ENCODE assay signal across 22 cellular contexts in the genomic region with DNA sequence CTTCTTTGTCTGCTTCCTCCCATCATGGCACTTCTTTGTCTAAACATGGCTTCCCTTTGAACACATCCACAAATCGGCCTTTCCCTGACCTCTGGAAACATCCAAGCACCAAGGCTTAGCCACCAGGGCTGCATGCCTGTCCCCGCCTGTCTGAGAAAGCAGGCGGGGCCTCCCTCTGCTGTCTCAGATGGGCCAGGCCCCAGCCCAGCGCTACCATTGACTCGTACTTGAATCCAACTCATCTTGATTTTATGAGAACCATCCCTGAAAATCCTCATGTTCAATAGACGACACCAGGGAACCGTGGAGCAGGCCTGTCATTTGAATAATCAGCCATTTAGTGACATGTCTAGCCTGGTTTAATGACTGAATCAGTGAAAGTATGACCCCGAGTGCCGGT.
A peak's percentile ranks its signal among the peaks of the same experiment; 100 is the strongest.
DNase-seq lines count a peak whose midpoint lies in the region; ATAC-seq and TF ChIP-seq lines count a peak whose summit lies in the region.
"Had no signal": no experiment of that assay in that cellular context is flagged by ENCODE, and none has a peak within 500 bp of the region (broad histone marks: within the 10 kb centered on the region; RNA-seq: fewer than 3 reads in every experiment).

No MANE protein-coding gene starts in this region.

- DNase-seq in mammary epithelial cell = peak; percentile 5
- no peak for DNase-seq in MCF 10A (ENCODE audit: unreplicated experiment)
- peak; percentile 93 for DNase-seq in SK-N-DZ (ENCODE audit: low spot score)
- no peak for DNase-seq in glutamatergic neuron
- DNase-seq in neuronal stem cell (ENCODE audit: low spot score) = no peak
- no peak for DNase-seq in stimulated activated CD4-positive, alpha-beta T cell treated with anti-CD3 and anti-CD28 coated beads, Interleukin-12 subunit alpha, Interleukin-12 subunit beta, amount 100 ng/mL, for 4 hours
- DNase-seq in prostate gland (ENCODE audit: low spot score) = no peak
- DNase-seq: 8988T; ACHN; AML-193; C1 segment of cervical spinal cord; Calu3; CD4-positive, alpha-beta memory T cell; COR-L47; DMS53; DMS79 treated with DMSO at 0.1 percent for 48 hours; GF-D8; GM23248; HFFc6 had no signal

- no peak overlapping the region for H3K14ac ChIP-seq in neuronal stem cell (ENCODE audit: low read length)

- H3K23ac ChIP-seq in neuronal stem cell (ENCODE audit: low read depth, low read length, poor library complexity) = no peak overlapping the region

- H3K79me1 ChIP-seq in neuronal stem cell (ENCODE audit: low read depth, low read length) = no peaks in the 10 kb centered on the region

- H3K27ac ChIP-seq in mammary epithelial cell (ENCODE audit: insufficient read depth, low read depth, low read length) (no peak overlapping the region), neuronal stem cell (replicated peaks; ENCODE audit: low read length) (no peak overlapping the region), prostate gland (no peak overlapping the region)
- H3K27ac ChIP-seq: A549, GM23248 had no signal

- H3K4me3 Mint-ChIP-seq in MCF 10A (ENCODE audit: unreplicated experiment) (no peak overlapping the region), glutamatergic neuron (ENCODE audit: unreplicated experiment) (no peak overlapping the region)
- H3K4me3 Mint-ChIP-seq: CD4-positive, alpha-beta memory T cell; HFFc6 had no signal

- H3K4me1 ChIP-seq in mammary epithelial cell (ENCODE audit: insufficient read depth, low read length) = no peaks in the 10 kb centered on the region
- peaks cover 0 to 28% of the 10 kb centered on the region in 2 donors for H3K4me1 ChIP-seq in neuronal stem cell (ENCODE audit: control insufficient read depth in 2 of 2, insufficient read depth in 1 of 2, low read depth in 1 of 2, low read length in 2 of 2)
- H3K4me1 ChIP-seq in prostate gland (replicated peaks) = no peaks in the 10 kb centered on the region
- H3K4me1 ChIP-seq: A549, HAP-1 had no signal

- H2AK5ac ChIP-seq in neuronal stem cell (ENCODE audit: low read depth, low read length) = peak overlapping the region; percentile 9

- no peak overlapping the region for H3K4ac ChIP-seq in neuronal stem cell (ENCODE audit: low read length)

- TF ChIP-seq CTCF in mammary epithelial cell (conservative IDR thresholded peaks at IDR 0.05 in 1 of 2, IDR thresholded peaks at IDR 0.05 in 1 of 2; ENCODE audit: extremely low read depth in 1 of 2, insufficient read depth in 1 of 2, low read depth in 1 of 2, low read length in 2 of 2) (no peak), MCF 10A (IDR thresholded peaks at IDR 0.05; ENCODE audit: unreplicated experiment) (no peak), glutamatergic neuron (IDR thresholded peaks at IDR 0.05; ENCODE audit: partially characterized antibody, unreplicated experiment) (no peak), prostate gland (IDR thresholded peaks at IDR 0.05) (no peak)

- no peak for TF ChIP-seq POLR2A in prostate gland (IDR thresholded peaks at IDR 0.05)

- H3K4me1 Mint-ChIP-seq in MCF 10A (ENCODE audit: insufficient read depth, unreplicated experiment) (no peaks in the 10 kb centered on the region), glutamatergic neuron (ENCODE audit: low read depth, unreplicated experiment) (no peaks in the 10 kb centered on the region)
- H3K4me1 Mint-ChIP-seq: CD4-positive, alpha-beta memory T cell had no signal

- H3K79me2 ChIP-seq in mammary epithelial cell (ENCODE audit: insufficient read depth, low read length) = no peaks in the 10 kb centered on the region

- no peak overlapping the region for H3K4me3 ChIP-seq in mammary epithelial cell (replicated peaks in 1 of 3; ENCODE audit: insufficient read depth in 1 of 3, low read depth in 2 of 3, low read length in 3 of 3)
- no peak overlapping the region for H3K4me3 ChIP-seq in neuronal stem cell (ENCODE audit: low read length in 2 of 2)
- H3K4me3 ChIP-seq in prostate gland = no peak overlapping the region
- H3K4me3 ChIP-seq: A549, GM23248, HAP-1 had no signal

- H3K36me3 ChIP-seq in mammary epithelial cell (ENCODE audit: insufficient read depth, low read length) (no peaks in the 10 kb centered on the region), neuronal stem cell (replicated peaks in 1 of 2; ENCODE audit: control insufficient read depth in 2 of 2, insufficient read depth in 2 of 2, low read length in 2 of 2) (no peaks in the 10 kb centered on the region), prostate gland (no peaks in the 10 kb centered on the region)
- H3K36me3 ChIP-seq: HAP-1 had no signal

- H2BK12ac ChIP-seq in neuronal stem cell (ENCODE audit: low read length) = no peak overlapping the region

- POLR2A ChIA-PET in MCF 10A (lab: Yijun Ruan, JAX) = no interaction called here

- BruUV-seq in mammary epithelial cell (replicated peaks; lab: Mats Ljungman, UMichigan) = no TSS peak
- no TSS peak for BruUV-seq in MCF 10A (replicated peaks; lab: Mats Ljungman, UMichigan)

- WGBS in mammary epithelial cell (ENCODE audit: low coverage, missing lambda C conversion rate) = 61% methylated on average over 8 of the region's 9 CpGs
- no CpG with 5 or more reads among the region's 9 CpGs for WGBS in neuronal stem cell (ENCODE audit: extremely low coverage in 2 of 2, insufficient read length in 2 of 2, insufficient replicate concordance in 1 of 2), 2 donors
- WGBS in prostate gland = 87% methylated on average over 9 of the region's 9 CpGs

- CTCF ChIA-PET in mammary epithelial cell (lab: Charles Lee; ENCODE audit: low non-redundant PET) = interaction anchor here (0.6 kb wide), 1 partner anchor 32 kb away, joined by 4 read pairs; no protein-coding TSS in a partner anchor
- CTCF ChIA-PET in MCF 10A (lab: Yijun Ruan, JAX) = no interaction called here

- H3K9me3 ChIP-seq in mammary epithelial cell (replicated peaks; ENCODE audit: insufficient read depth, low read length) (no peaks in the 10 kb centered on the region), neuronal stem cell (replicated peaks in 1 of 2; ENCODE audit: control insufficient read depth in 2 of 2, insufficient read depth in 1 of 2, low read depth in 1 of 2, low read length in 2 of 2) (no peaks in the 10 kb centered on the region), prostate gland (no peaks in the 10 kb centered on the region)
- H3K9me3 ChIP-seq: A549, HAP-1 had no signal

- no peaks in the 10 kb centered on the region for H4K20me1 ChIP-seq in mammary epithelial cell (ENCODE audit: insufficient read depth, low read length)

- H3K4me2 ChIP-seq in mammary epithelial cell (ENCODE audit: insufficient read depth, low read depth, low read length) = no peak overlapping the region
- no peak overlapping the region for H3K4me2 ChIP-seq in neuronal stem cell (ENCODE audit: insufficient read depth, low read length, poor library complexity, severe bottlenecking)
- H3K4me2 ChIP-seq: A549 had no signal

- in situ Hi-C loops in mammary epithelial cell (cut with MboI; ENCODE audit: low sequenced_read_pairs in 2 of 2) = no loop called here

- H3K27ac Mint-ChIP-seq in MCF 10A (ENCODE audit: low read depth, unreplicated experiment) (no peak overlapping the region), glutamatergic neuron (ENCODE audit: unreplicated experiment) (peak overlapping the region; percentile 52)
- H3K27ac Mint-ChIP-seq: CD4-positive, alpha-beta memory T cell; HFFc6 had no signal

- H3K36me3 Mint-ChIP-seq in MCF 10A (ENCODE audit: insufficient read depth, unreplicated experiment) (no peaks in the 10 kb centered on the region), glutamatergic neuron (ENCODE audit: unreplicated experiment) (no peaks in the 10 kb centered on the region)
- H3K36me3 Mint-ChIP-seq: CD4-positive, alpha-beta memory T cell had no signal

- intact Hi-C loops in mammary epithelial cell (cut with micrococcal nuclease) = no loop called here
- intact Hi-C loops in MCF 10A (cut with micrococcal nuclease) = no loop called here
- intact Hi-C loops in prostate gland (cut with DNase I) = no loop called here

- H2AFZ ChIP-seq in mammary epithelial cell (ENCODE audit: low read depth, low read length) (no peak overlapping the region), neuronal stem cell (ENCODE audit: low read length) (no peak overlapping the region)
- H2AFZ ChIP-seq: GM23248 had no signal

- H2BK15ac ChIP-seq in neuronal stem cell (ENCODE audit: low read length) = peak overlapping the region; percentile 1

- H3K9me3 Mint-ChIP-seq in MCF 10A (ENCODE audit: unreplicated experiment) (no peaks in the 10 kb centered on the region), glutamatergic neuron (ENCODE audit: unreplicated experiment) (peaks cover 4% of the 10 kb centered on the region)
- H3K9me3 Mint-ChIP-seq: CD4-positive, alpha-beta memory T cell had no signal

- no peaks in the 10 kb centered on the region for H3K27me3 Mint-ChIP-seq in MCF 10A (ENCODE audit: insufficient read depth, unreplicated experiment)
- H3K27me3 Mint-ChIP-seq in glutamatergic neuron (ENCODE audit: unreplicated experiment) = peaks cover 3% of the 10 kb centered on the region

- H3K27me3 ChIP-seq in mammary epithelial cell (ENCODE audit: insufficient read depth, low read length) (no peaks in the 10 kb centered on the region), neuronal stem cell (ENCODE audit: control insufficient read depth in 3 of 3, insufficient read depth in 3 of 3, low read depth in 1 of 3, low read length in 3 of 3) (no peaks in the 10 kb centered on the region), prostate gland (replicated peaks; ENCODE audit: insufficient read depth) (no peaks in the 10 kb centered on the region)

- peak overlapping the region; percentile 1 for H2BK5ac ChIP-seq in neuronal stem cell (ENCODE audit: low read length)

- no peak overlapping the region for H3K18ac ChIP-seq in neuronal stem cell (ENCODE audit: low read length)

- H2BK120ac ChIP-seq in neuronal stem cell (ENCODE audit: low read depth, low read length) = no peak overlapping the region

- dilution Hi-C loops in mammary epithelial cell (cut with HindIII; ENCODE audit: low sequenced_read_pairs) = no loop called here

- no peak for ATAC-seq in SK-N-SH treated with all-trans-retinoic acid at 6 μM for 48 hours
- ATAC-seq: A549 had no signal

- H3K9ac ChIP-seq in mammary epithelial cell (ENCODE audit: insufficient read depth, low read length) (no peak overlapping the region), neuronal stem cell (ENCODE audit: low read depth, low read length, poor library complexity) (no peak overlapping the region)
- H3K9ac ChIP-seq: GM23248 had no signal

- H4K8ac ChIP-seq in neuronal stem cell (ENCODE audit: low read depth, low read length) = no peak overlapping the region

- no peak overlapping the region for H4K91ac ChIP-seq in neuronal stem cell (ENCODE audit: low read depth, low read length, poor library complexity)

TF ChIP-seq in SK-N-SH treated with all-trans-retinoic acid at 6 μM for 48 hours, 23 proteins besides CTCF, POLR2A, EP300 and RAD21 (continues in another document):
- no peak for TF ChIP-seq ZFP30 (CRISPR knock-in tag; IDR thresholded peaks at IDR 0.05)
- TF ChIP-seq ZC3H10 (CRISPR knock-in tag; IDR thresholded peaks at IDR 0.05) = no peak
- no peak for TF ChIP-seq ZNF565 (CRISPR knock-in tag; conservative IDR thresholded peaks at IDR 0.05; ENCODE audit: low read depth)
- no peak for TF ChIP-seq ZFP3 (CRISPR knock-in tag; IDR thresholded peaks at IDR 0.05)
- TF ChIP-seq ESRRG (CRISPR knock-in tag; IDR thresholded peaks at IDR 0.05) = no peak
- no peak for TF ChIP-seq ZNF8 (CRISPR knock-in tag; IDR thresholded peaks at IDR 0.05)
- no peak for TF ChIP-seq ARNTL (CRISPR knock-in tag; IDR thresholded peaks at IDR 0.05; ENCODE audit: borderline replicate concordance, low read depth)

Comparison
In these comparisons a context has a peak if more than half of its experiments do, and no peak if none do; other contexts are left out.
1. DNase-seq: peak in mammary epithelial cell (single experiment) and SK-N-DZ (single experiment); none in MCF 10A (single experiment), glutamatergic neuron (single experiment), neuronal stem cell (single experiment), stimulated activated CD4-positive, alpha-beta T cell treated with anti-CD3 and anti-CD28 coated beads, Interleukin-12 subunit alpha, Interleukin-12 subunit beta, amount 100 ng/mL, for 4 hours (single experiment) and prostate gland (single experiment).